Comparison of ENCODE assay signal across 26 cellular contexts in genomic region chr14:84397621-84398020, GRCh38.
"Had no signal": no experiment of that assay in that cellular context is flagged by ENCODE, and none has a peak within 500 bp of the region (broad histone marks: within the 10 kb centered on the region; RNA-seq: fewer than 3 reads in every experiment).

No MANE protein-coding gene starts in this region.

- H3K27ac ChIP-seq: colonic mucosa, coronary artery, dorsolateral prefrontal cortex, epithelial cell of prostate, esophagus muscularis mucosa, esophagus squamous epithelium, foreskin keratinocyte, gastrocnemius medialis, gastroesophageal sphincter, heart left ventricle, heart right ventricle had no signal

- DNase-seq: colonic mucosa; cortex of kidney; dermis blood vessel endothelial cell; dorsolateral prefrontal cortex; effector CD4-positive, alpha-beta T cell; effector CD8-positive, alpha-beta T cell; effector memory CD4-positive, alpha-beta T cell; effector memory CD8-positive, alpha-beta T cell; endodermal cell; erythroblast; esophagus squamous epithelium; foreskin fibroblast; foreskin keratinocyte; foreskin melanocyte; gastrocnemius medialis; glutamatergic neuron; head of caudate nucleus; heart left ventricle; heart right ventricle had no signal

- H3K9me3 ChIP-seq: colonic mucosa, gastrocnemius medialis, gastroesophageal sphincter had no signal

- H3K4me3 Mint-ChIP-seq: dendritic cell treated with granulocyte-macrophage colony-stimulating factor and Interleukin-4, amounts not matched to agents 40 ng/mL and 50 ng/mL, for 4 days; effector memory CD8-positive, alpha-beta T cell; endodermal cell had no signal

- H3K4me3 ChIP-seq: colonic mucosa, coronary artery, dorsolateral prefrontal cortex, esophagus muscularis mucosa, esophagus squamous epithelium, gastrocnemius medialis, gastroesophageal sphincter, heart left ventricle, heart right ventricle had no signal

- H3K27me3 Mint-ChIP-seq: dendritic cell treated with granulocyte-macrophage colony-stimulating factor and Interleukin-4, amounts not matched to agents 40 ng/mL and 50 ng/mL, for 4 days; effector memory CD8-positive, alpha-beta T cell had no signal

- H3K27ac Mint-ChIP-seq: dendritic cell treated with granulocyte-macrophage colony-stimulating factor and Interleukin-4, amounts not matched to agents 40 ng/mL and 50 ng/mL, for 4 days; effector memory CD8-positive, alpha-beta T cell; endodermal cell had no signal

- H3K36me3 ChIP-seq: colonic mucosa, esophagus muscularis mucosa, esophagus squamous epithelium, gastrocnemius medialis, gastroesophageal sphincter, heart left ventricle, heart right ventricle had no signal

- H3K27me3 ChIP-seq: colonic mucosa, dorsolateral prefrontal cortex, esophagus muscularis mucosa, esophagus squamous epithelium, foreskin keratinocyte, gastrocnemius medialis, gastroesophageal sphincter, heart left ventricle, heart right ventricle had no signal

- H3K4me1 ChIP-seq: colonic mucosa, esophagus muscularis mucosa, esophagus squamous epithelium, foreskin keratinocyte, gastrocnemius medialis, gastroesophageal sphincter, heart left ventricle, heart right ventricle had no signal

- FAIRE-seq: colon, endothelial cell of umbilical vein had no signal
